Comparison of ENCODE assay signal across 8 cellular contexts in genomic region chr20:17965042-17965697, GRCh38. TPM values are rescaled to one million over a fixed set of nuclear protein-coding genes. Genes with fewer than 3 reads are reported as not detected.
A peak's percentile ranks its signal among the peaks of the same experiment; 100 is the strongest.
DNase-seq lines count a peak whose midpoint lies in the region; ATAC-seq and TF ChIP-seq lines count a peak whose summit lies in the region.

No MANE protein-coding gene starts in this region.

- H3K27me3 ChIP-seq in NT2/D1 (ENCODE audit: insufficient read depth, insufficient read length): no peaks in the 10 kb centered on the region
- no peaks in the 10 kb centered on the region for H3K27me3 ChIP-seq in endodermal cell (ENCODE audit: control insufficient read depth, insufficient read depth, low read length, poor library complexity, severe bottlenecking)

- H3K4me1 ChIP-seq in NT2/D1 (ENCODE audit: insufficient read depth, insufficient read length) (no peaks in the 10 kb centered on the region), endodermal cell (ENCODE audit: control insufficient read depth, insufficient read depth, low read length) (peaks cover 21% of the 10 kb centered on the region)

- no peak for TF ChIP-seq CTCF in endodermal cell (conservative IDR thresholded peaks at IDR 0.05)
- no peak for TF ChIP-seq CTCF in osteocyte (IDR thresholded peaks at IDR 0.05)
- no peak for TF ChIP-seq CTCF in omental fat pad (IDR thresholded peaks at IDR 0.05)

- no peak overlapping the region for H3K27ac ChIP-seq in endodermal cell (ENCODE audit: low read depth, low read length)

- H3K9ac ChIP-seq in NT2/D1 (ENCODE audit: insufficient read length, low read depth): peak overlapping the region; percentile 98
- peak overlapping the region; percentile 99 for H3K9ac ChIP-seq in endodermal cell (ENCODE audit: extremely low read depth, low read length, poor library complexity, severe bottlenecking)

- H3K4me1 Mint-ChIP-seq in endodermal cell (peaks cover 54% of the 10 kb centered on the region), osteocyte (ENCODE audit: unreplicated experiment) (peaks cover 70% of the 10 kb centered on the region)

- peaks cover 69% of the 10 kb centered on the region for H3K36me3 ChIP-seq in NT2/D1 (ENCODE audit: insufficient read depth, insufficient read length, low read length)
- peaks cover 46% of the 10 kb centered on the region for H3K36me3 ChIP-seq in endodermal cell (ENCODE audit: control insufficient read depth, insufficient read depth, low read length)

- H3K36me3 Mint-ChIP-seq in endodermal cell (ENCODE audit: low read depth) (peaks cover 57% of the 10 kb centered on the region), osteocyte (ENCODE audit: unreplicated experiment) (peaks cover 18% of the 10 kb centered on the region)

- peak overlapping the region; percentile 83 for H3K27ac Mint-ChIP-seq in endodermal cell
- H3K27ac Mint-ChIP-seq in osteocyte (ENCODE audit: unreplicated experiment): peak overlapping the region; percentile 83

- peak overlapping the region; percentile 95 for H3K4me3 Mint-ChIP-seq in endodermal cell
- peak overlapping the region; percentile 81 for H3K4me3 Mint-ChIP-seq in osteocyte (ENCODE audit: unreplicated experiment)

- peak overlapping the region; percentile 94 for H3K4me3 ChIP-seq in NT2/D1 (ENCODE audit: insufficient read length, low read depth)
- H3K4me3 ChIP-seq in endodermal cell (ENCODE audit: low read length): peak overlapping the region; percentile 91

- WGBS in endodermal cell (ENCODE audit: insufficient coverage in 1 of 2, insufficient read length in 1 of 2), 2 experiments: 25 to 52% methylated on average over 2 to 9 of the region's 9 CpGs

- peak; percentile 20 for DNase-seq in GF-D8 (lab: John Stamatoyannopoulos, UW)
- no peak for DNase-seq in NT2/D1 (ENCODE audit: low read depth, low spot score)
- DNase-seq in endodermal cell: no peak
- DNase-seq in osteocyte (ENCODE audit: extremely low spot score, unreplicated experiment): no peak
- no peak for DNase-seq in omental fat pad (ENCODE audit: low spot score)
- no peak for DNase-seq in NCI-H1105 treated with DMSO at 0.1 percent for 48 hours (lab: John Stamatoyannopoulos, UW)
- no peak for DNase-seq in occipital lobe (lab: John Stamatoyannopoulos, UW)

- H3K9me3 Mint-ChIP-seq in endodermal cell: no peaks in the 10 kb centered on the region
- H3K9me3 Mint-ChIP-seq in osteocyte (ENCODE audit: unreplicated experiment): no peaks in the 10 kb centered on the region

- no peaks in the 10 kb centered on the region for H3K27me3 Mint-ChIP-seq in endodermal cell (ENCODE audit: insufficient read depth)
- no peaks in the 10 kb centered on the region for H3K27me3 Mint-ChIP-seq in osteocyte (ENCODE audit: unreplicated experiment)

- ATAC-seq in omental fat pad (ENCODE audit: low FRiP score) (no peak), GM18868 (IDR thresholded peaks at IDR 0.05; ENCODE audit: unreplicated experiment) (no peak)

- H3K9me3 ChIP-seq in NT2/D1 (ENCODE audit: insufficient read depth, low read length) (no peaks in the 10 kb centered on the region), endodermal cell (ENCODE audit: control insufficient read depth, low read length) (no peaks in the 10 kb centered on the region)

RNA-seq across cellular contexts. Expression of gene SNX5, which starts 3.4 kb away (rescaled TPM):
- total RNA-seq in endodermal cell: 100 to 1,000 TPM; 170 to 171 TPM
- polyA plus RNA-seq in endodermal cell (2013, experiment 1 of 2): 124 TPM
- polyA plus RNA-seq in endodermal cell (2013, experiment 2 of 2): 121 TPM
- total RNA-seq in osteocyte: 140 and 147 TPM in 2 replicates
- 100 to 1,000 TPM; 101 to 232 (median 110) TPM for total RNA-seq in omental fat pad
- 60.4 TPM for total RNA-seq in occipital lobe

RNA-seq across cellular contexts. Expression of gene MGME1, which starts 3.6 kb away (rescaled TPM):
- total RNA-seq in endodermal cell (10 to 100 TPM; 31.2 to 36.7 TPM), osteocyte (38.5 and 40.5 TPM in 2 replicates), omental fat pad (10 to 100 TPM in 1 of 4 donors, 1 to 10 TPM in 3; 5.8 to 12.3 (median 7.3) TPM), occipital lobe (8.4 TPM)
- polyA plus RNA-seq in endodermal cell (2013, experiment 1 of 2): 36.9 TPM
- 32.9 TPM for polyA plus RNA-seq in endodermal cell (2013, experiment 2 of 2)
